ENCODE assay signal across 1 cellular context in genomic region chr16:379183-379960, GRCh38.
TF ChIP-seq lines count a peak whose summit lies in the region.

No MANE protein-coding gene starts in this region.

TF ChIP-seq in HepG2, 621 proteins besides CTCF, POLR2A, EP300 and RAD21 (continued from another document):
- TF ChIP-seq ZBTB33 (CRISPR knock-in tag; IDR thresholded peaks at IDR 0.05) = peak; percentile 89
- no peak for TF ChIP-seq NBN (conservative IDR thresholded peaks at IDR 0.05)
- no peak for TF ChIP-seq PPARG (CRISPR knock-in tag; conservative IDR thresholded peaks at IDR 0.05)
- TF ChIP-seq RBFOX2 (IDR thresholded peaks at IDR 0.05; ENCODE audit: low read depth, low read length) = peak; percentile 51
- peak; percentile 26; the same call in 1 of the 2 replicates for TF ChIP-seq PAXIP1 (CRISPR knock-in tag; conservative IDR thresholded peaks at IDR 0.05)
TF ChIP-seq in HepG2: peak in this region for 20.
